ENCODE assay signal across 20 cellular contexts in the genomic region with DNA sequence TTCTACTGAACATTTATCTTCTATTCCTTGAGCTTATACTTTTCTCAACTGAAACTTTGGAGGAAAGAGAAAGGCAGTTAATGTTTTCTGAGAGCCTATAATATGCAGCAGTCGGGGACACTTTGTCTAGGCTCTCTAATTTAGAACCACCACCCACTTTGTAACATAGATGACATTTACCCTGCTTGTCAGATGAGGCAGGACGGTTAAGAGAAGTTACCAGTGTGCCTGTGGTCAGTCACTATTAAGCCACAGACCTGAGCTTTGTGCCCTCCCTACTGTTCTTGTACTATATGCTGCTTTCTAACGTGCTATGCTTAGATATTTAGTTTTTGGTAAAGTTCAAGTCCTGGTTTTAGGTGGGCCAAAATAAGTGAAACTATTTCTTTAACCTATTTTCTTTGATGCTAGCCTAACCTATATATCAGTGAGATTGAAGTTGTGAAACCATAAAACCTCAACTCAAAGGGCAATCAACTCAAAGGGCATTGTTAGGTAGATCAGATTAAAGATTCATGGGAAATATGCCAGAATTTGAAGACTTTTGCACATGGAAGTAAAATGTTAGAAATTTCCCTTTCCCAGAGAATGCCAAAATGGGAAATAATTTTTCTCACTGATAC.
DNase-seq lines count a peak whose midpoint lies in the region; ATAC-seq and TF ChIP-seq lines count a peak whose summit lies in the region.
"Had no signal": no experiment of that assay in that cellular context is flagged by ENCODE, and none has a peak within 500 bp of the region (broad histone marks: within the 10 kb centered on the region; RNA-seq: fewer than 3 reads in every experiment).

No MANE protein-coding gene starts in this region.

- H3K9me3 Mint-ChIP-seq in natural killer cell, result no peaks in the 10 kb centered on the region
- no peaks in the 10 kb centered on the region for H3K9me3 Mint-ChIP-seq in activated T-cell treated with anti-CD3 and anti-CD28 coated beads, Interleukin-2, amount 50 U/mL, for 4 hours
- H3K9me3 Mint-ChIP-seq: activated T-helper 1 cell treated with anti-CD3 and anti-CD28 coated beads, Interleukin-12 subunit alpha, Interleukin-12 subunit beta, Interleukin-2, Interleukin-4 antibody, amounts not matched to agents 30 ng/mL and 10 ng/mL and 1 ng/mL, durations not matched to agents 14 hours and 24 hours and 36 hours; CD4-positive, CD25-positive, alpha-beta regulatory T cell; endodermal cell had no signal

- peak overlapping the region; percentile 60 for H3K27ac ChIP-seq in colonic mucosa

- peak overlapping the region; percentile 74 for H3K4me3 Mint-ChIP-seq in natural killer cell
- no peak overlapping the region for H3K4me3 Mint-ChIP-seq in activated T-cell treated with anti-CD3 and anti-CD28 coated beads, Interleukin-2, amount 50 U/mL, for 4 hours
- H3K4me3 Mint-ChIP-seq: activated naive CD8-positive, alpha-beta T cell; activated T-helper 1 cell treated with anti-CD3 and anti-CD28 coated beads, Interleukin-12 subunit alpha, Interleukin-12 subunit beta, Interleukin-2, Interleukin-4 antibody, amounts not matched to agents 30 ng/mL and 10 ng/mL and 1 ng/mL, durations not matched to agents 14 hours and 24 hours and 36 hours; endodermal cell had no signal

- no peak overlapping the region for H3K4me3 ChIP-seq in colonic mucosa

- no peaks in the 10 kb centered on the region for H3K27me3 ChIP-seq in colonic mucosa

- no peaks in the 10 kb centered on the region for H3K27me3 Mint-ChIP-seq in natural killer cell (ENCODE audit: low read depth in 2 of 2)
- H3K27me3 Mint-ChIP-seq in activated T-cell treated with anti-CD3 and anti-CD28 coated beads, Interleukin-2, amount 50 U/mL, for 4 hours (ENCODE audit: low read depth), result no peaks in the 10 kb centered on the region
- H3K27me3 Mint-ChIP-seq: CD4-positive, CD25-positive, alpha-beta regulatory T cell had no signal

- TF ChIP-seq CTCF in colonic mucosa (IDR thresholded peaks at IDR 0.05) (no peak), natural killer cell (IDR thresholded peaks at IDR 0.05) (no peak)

- peaks cover 25 to 30% of the 10 kb centered on the region in 2 donors for H3K4me1 Mint-ChIP-seq in natural killer cell
- peaks cover 15% of the 10 kb centered on the region for H3K4me1 Mint-ChIP-seq in activated T-cell treated with anti-CD3 and anti-CD28 coated beads, Interleukin-2, amount 50 U/mL, for 4 hours (ENCODE audit: low read depth)
- H3K4me1 Mint-ChIP-seq: endodermal cell had no signal

- H3K9ac ChIP-seq in colonic mucosa (ENCODE audit: low read depth in 2 of 2, low read length in 2 of 2), result peak overlapping the region in 1 of 2 donors; percentile 49

- peaks cover 14% of the 10 kb centered on the region for H3K4me1 ChIP-seq in colonic mucosa

- peak; percentile 55 to 79 (median 61) for ATAC-seq in natural killer cell
- ATAC-seq in activated T-cell treated with anti-CD3 and anti-CD28 coated beads, Interleukin-2, amount 50 U/mL, for 4 hours, result no peak
- ATAC-seq: left lobe of liver, right cardiac atrium had no signal

- H3K36me3 Mint-ChIP-seq in natural killer cell, result no peaks in the 10 kb centered on the region
- H3K36me3 Mint-ChIP-seq in activated T-cell treated with anti-CD3 and anti-CD28 coated beads, Interleukin-2, amount 50 U/mL, for 4 hours (ENCODE audit: insufficient read depth), result no peaks in the 10 kb centered on the region
- H3K36me3 Mint-ChIP-seq: activated naive CD8-positive, alpha-beta T cell; CD4-positive, CD25-positive, alpha-beta regulatory T cell had no signal

- H3K9me3 ChIP-seq in colonic mucosa, result no peaks in the 10 kb centered on the region

- DNase-seq in AML-193 (lab: John Stamatoyannopoulos, UW) (peak; percentile 12 to 14), HT-29 (ENCODE audit: low spot score) (peak; percentile 66), colonic mucosa (no peak), natural killer cell (no peak), NCI-H526 treated with DMSO at 0.1 percent for 48 hours (lab: John Stamatoyannopoulos, UW) (no peak), amygdala (lab: John Stamatoyannopoulos, UW) (no peak)
- no peak for DNase-seq in activated T-cell treated with anti-CD3 and anti-CD28 coated beads, Interleukin-2, amount 50 U/mL, for 4 hours
- DNase-seq in activated CD4-positive, alpha-beta T cell treated with anti-CD3 and anti-CD28 coated beads, Interleukin-2, amount 50 U/mL, for 4 hours, result no peak
- DNase-seq: activated CD4-positive, CD25-positive, alpha-beta regulatory T cell treated with anti-CD3 and anti-CD28 coated beads, Interleukin-2, amount 50 U/mL, for 72 hours; CD4-positive, CD25-positive, alpha-beta regulatory T cell; endodermal cell; KBM-7; NCI-H1092; NCI-H2029; NCI-H226; occipital lobe; right cardiac atrium had no signal

- peak overlapping the region; percentile 45 to 62 for H3K27ac Mint-ChIP-seq in natural killer cell
- H3K27ac Mint-ChIP-seq: activated naive CD8-positive, alpha-beta T cell; activated T-helper 1 cell treated with anti-CD3 and anti-CD28 coated beads, Interleukin-12 subunit alpha, Interleukin-12 subunit beta, Interleukin-2, Interleukin-4 antibody, amounts not matched to agents 30 ng/mL and 10 ng/mL and 1 ng/mL, durations not matched to agents 14 hours and 24 hours and 36 hours; endodermal cell had no signal

- intact Hi-C loops in colonic mucosa (cut with DNase I) (no loop called here), natural killer cell (cut with micrococcal nuclease) (no loop called here)

- H3K36me3 ChIP-seq in colonic mucosa, result no peaks in the 10 kb centered on the region

Comparison
In these comparisons a context has a peak if more than half of its experiments do, and no peak if none do; other contexts are left out.
1. DNase-seq: peak in AML-193 (2 of 2) and HT-29 (single experiment); none in colonic mucosa (single experiment), natural killer cell (single experiment), NCI-H526 treated with DMSO at 0.1 percent for 48 hours (single experiment), activated T-cell treated with anti-CD3 and anti-CD28 coated beads, Interleukin-2, amount 50 U/mL, for 4 hours (single experiment), amygdala (0 of 56) and activated CD4-positive, alpha-beta T cell treated with anti-CD3 and anti-CD28 coated beads, Interleukin-2, amount 50 U/mL, for 4 hours (0 of 2).
2. ATAC-seq: peak in natural killer cell (3 of 3); none in activated T-cell treated with anti-CD3 and anti-CD28 coated beads, Interleukin-2, amount 50 U/mL, for 4 hours (0 of 2).